8 cellular contexts compared by ENCODE assay signal in the genomic region with DNA sequence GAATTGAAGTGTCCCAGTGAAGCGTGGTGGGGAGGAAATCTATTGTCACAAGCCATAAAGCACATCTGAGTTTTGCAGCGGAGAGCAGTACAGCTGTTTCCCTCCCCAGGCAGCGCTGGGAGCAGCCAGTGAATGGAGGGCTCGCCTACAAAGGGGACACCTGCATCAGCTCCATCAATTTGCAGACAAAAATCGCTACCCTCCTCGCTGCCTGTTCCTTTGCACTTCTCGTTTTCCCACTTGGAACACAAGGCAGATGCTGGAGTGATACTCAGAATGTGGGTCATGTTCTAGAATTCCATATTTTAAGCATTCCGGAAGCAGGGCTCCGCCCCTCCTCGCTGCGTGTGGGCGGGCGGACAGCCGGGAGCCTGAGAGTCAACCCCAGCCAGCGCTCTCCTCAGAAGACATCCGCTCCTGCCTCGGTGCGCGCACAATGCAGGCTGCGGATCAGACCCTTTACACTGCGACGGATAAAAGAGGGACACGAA.
DNase-seq lines count a peak whose midpoint lies in the region; FAIRE-seq and TF ChIP-seq lines count a peak whose summit lies in the region.

No MANE protein-coding gene starts in this region.

- H3K4me1 Mint-ChIP-seq in neural progenitor cell, result peaks cover 19% of the 10 kb centered on the region

- H3K27me3 Mint-ChIP-seq in neural progenitor cell (ENCODE audit: insufficient read depth, low read depth), result peaks cover 2% of the 10 kb centered on the region

- no peak overlapping the region for H4K5ac ChIP-seq in H1 (ENCODE audit: insufficient read length, low read depth, low read length)

- TF ChIP-seq CTCF in RWPE1 (conservative IDR thresholded peaks at IDR 0.05; ENCODE audit: low read depth) (no peak), H1 (IDR thresholded peaks at IDR 0.05; ENCODE audit: control extremely low read depth in 1 of 3, insufficient read depth in 1 of 3, low read depth in 1 of 3, low read length in 3 of 3) (no peak), neural progenitor cell (IDR thresholded peaks at IDR 0.05) (no peak)

- H2BK15ac ChIP-seq in H1 (ENCODE audit: low read length), result no peak overlapping the region

- no peak overlapping the region for H3K27ac Mint-ChIP-seq in neural progenitor cell

- no peaks in the 10 kb centered on the region for H3K9me3 Mint-ChIP-seq in neural progenitor cell

- H3K27ac ChIP-seq in RWPE1 (no peak overlapping the region), H1 (ENCODE audit: low read depth, low read length) (no peak overlapping the region), neural progenitor cell (peak overlapping the region; percentile 25)

- DNase-seq in GM12892 (ENCODE audit: insufficient read length) (peak; percentile 31), HCEC 1CT (peak; percentile 28), RWPE1 (ENCODE audit: low spot score) (peak; percentile 51), H1 (ENCODE audit: low read depth in 1 of 2, low spot score in 2 of 2) (peak in 1 of 2 experiments; percentile 71), neural progenitor cell (ENCODE audit: low spot score) (peak; percentile 78), NK-92 (lab: John Stamatoyannopoulos, UW; ENCODE audit: unreplicated experiment) (no peak), SKM-1 treated with dmso at 0.1 percent for 144 hours (lab: John Stamatoyannopoulos, UW; ENCODE audit: unreplicated experiment) (no peak), SW480 (ENCODE audit: low spot score) (no peak)

- H2AFZ ChIP-seq in H1 (ENCODE audit: low read length) (peak overlapping the region; percentile 77; the same call in 1 of the 2 replicates), neural progenitor cell (replicated peaks) (peak overlapping the region; percentile 76)

- no peak for FAIRE-seq in GM12892 (lab: Jason Lieb, UNC)
- no peak for FAIRE-seq in H1 (lab: Jason Lieb, UNC)

- 0 out of 2 replicates have a peak overlapping the region, but pooled peaks have one; percentile 70 for H2AK5ac ChIP-seq in H1 (ENCODE audit: low read depth, low read length)

- no peaks in the 10 kb centered on the region for H3K27me3 ChIP-seq in H1 (replicated peaks in 1 of 4; ENCODE audit: control insufficient read depth in 3 of 4, extremely low read depth in 1 of 4, insufficient read depth in 3 of 4, low read length in 3 of 4)
- no peaks in the 10 kb centered on the region for H3K27me3 ChIP-seq in neural progenitor cell

- no peak overlapping the region for H2BK12ac ChIP-seq in H1 (ENCODE audit: low read depth, low read length)

- TF ChIP-seq POLR2A in GM12892 (IDR thresholded peaks at IDR 0.05; ENCODE audit: low read depth, low read length), result no peak
- peak in 1 of 2 experiments; percentile 59; a peak in 1 of 3 replicates for TF ChIP-seq POLR2A in H1 (IDR thresholded peaks at IDR 0.05; ENCODE audit: control extremely low read depth in 1 of 2, low read depth in 2 of 2, low read length in 2 of 2)

- 0 out of 2 replicates have a peak overlapping the region, but pooled peaks have one; percentile 36 for H2BK20ac ChIP-seq in H1 (ENCODE audit: low read length)

- H3K23me2 ChIP-seq in H1 (ENCODE audit: low read depth, low read length), result peaks cover 4% of the 10 kb centered on the region; the same call in 1 of the 2 replicates

- H3K36me3 ChIP-seq in H1 (ENCODE audit: control insufficient read depth in 2 of 4, insufficient read depth in 4 of 4, low read length in 3 of 4) (no peaks in the 10 kb centered on the region), neural progenitor cell (no peaks in the 10 kb centered on the region)

- WGBS in H1 (ENCODE audit: extremely low coverage in 1 of 2, insufficient coverage in 1 of 2, insufficient read length in 1 of 2, insufficient replicate concordance in 2 of 2, low coverage in 1 of 2, low lambda C conversion rate in 2 of 2, missing lambda C conversion rate in 1 of 2), 2 experiments, result 12% methylated on average over 23 of the region's 23 CpGs; no CpG with 5 or more reads in 1 of the 2 experiments

- H3K4me2 ChIP-seq in H1 (ENCODE audit: insufficient read depth in 1 of 2, low read depth in 2 of 2, low read length in 2 of 2) (peak overlapping the region; percentile 81 to 96), neural progenitor cell (peak overlapping the region; percentile 82)

- no peak overlapping the region for H4K8ac ChIP-seq in H1 (ENCODE audit: extremely low read depth, insufficient read depth, low read length)

- no peak overlapping the region for H4K91ac ChIP-seq in H1 (replicated peaks; ENCODE audit: insufficient read length, low read length)

- no peak for TF ChIP-seq EP300 in H1 (IDR thresholded peaks at IDR 0.05; ENCODE audit: borderline replicate concordance in 1 of 2, low read depth in 2 of 2, low read length in 2 of 2)

- no peak overlapping the region for H2BK5ac ChIP-seq in H1 (ENCODE audit: low read depth, low read length)

- H3K4me3 Mint-ChIP-seq in neural progenitor cell, result peak overlapping the region; percentile 79

- no peaks in the 10 kb centered on the region for H3K79me2 ChIP-seq in H1 (ENCODE audit: control insufficient read depth in 1 of 2, insufficient read depth in 2 of 2, low read length in 2 of 2)
- no peaks in the 10 kb centered on the region for H3K79me2 ChIP-seq in neural progenitor cell (ENCODE audit: low read depth)

- POLR2A ChIA-PET in RWPE1 (lab: Yijun Ruan, JAX; ENCODE audit: low non-redundant PET) (no interaction called here), H1 (lab: Charles Lee; ENCODE audit: partially characterized antibody) (interaction anchor here (0.8 to 1.8 kb wide), 4 partner anchors 17 to 466 kb away, joined by 3 to 7 read pairs (median 4); no protein-coding TSS in a partner anchor)

- H3K9me3 ChIP-seq in H1 (ENCODE audit: insufficient read depth in 2 of 2, low read depth in 1 of 2, low read length in 1 of 2) (no peaks in the 10 kb centered on the region), neural progenitor cell (ENCODE audit: low read depth) (no peaks in the 10 kb centered on the region)

- peak overlapping the region; percentile 29 to 48 (median 42); a peak in 7 of 8 replicates for H3K4me3 ChIP-seq in H1 (ENCODE audit: extremely low read depth in 1 of 4, insufficient read depth in 2 of 4, low read depth in 3 of 4, low read length in 4 of 4)
- H3K4me3 ChIP-seq in neural progenitor cell, result peak overlapping the region; percentile 48

- H3K4ac ChIP-seq in H1 (replicated peaks; ENCODE audit: insufficient read length, low read depth, low read length), result no peak overlapping the region

- H3K4me1 ChIP-seq in H1 (replicated peaks in 1 of 4; ENCODE audit: control insufficient read depth in 3 of 4, insufficient read depth in 4 of 4, low read length in 3 of 4) (peaks cover 1 to 7% (median 5%) of the 10 kb centered on the region in 4 experiments; a peak in 5 of 7 replicates), neural progenitor cell (peaks cover 21% of the 10 kb centered on the region)

- H3K79me1 ChIP-seq in H1 (ENCODE audit: low read depth, low read length), result no peaks in the 10 kb centered on the region

- H3K36me3 Mint-ChIP-seq in neural progenitor cell, result peaks cover 12% of the 10 kb centered on the region

- H3K23ac ChIP-seq in H1 (ENCODE audit: insufficient read length), result no peak overlapping the region

- H3K9ac ChIP-seq in H1 (replicated peaks in 1 of 4; ENCODE audit: extremely low read depth in 1 of 4, low read depth in 3 of 4, low read length in 3 of 4), result no peak overlapping the region
- no peak overlapping the region for H3K9ac ChIP-seq in neural progenitor cell

- peak overlapping the region; percentile 78; the same call in 1 of the 2 replicates for H3K18ac ChIP-seq in H1 (ENCODE audit: extremely low read depth, low read length)

- no peak overlapping the region for H2BK120ac ChIP-seq in H1 (replicated peaks; ENCODE audit: low read depth, low read length)

- no peak overlapping the region for H3K56ac ChIP-seq in H1 (replicated peaks; ENCODE audit: insufficient read length, low read depth, low read length)

- TF ChIP-seq RAD21 in H1 (IDR thresholded peaks at IDR 0.05 in 1 of 2, conservative IDR thresholded peaks at IDR 0.05 in 1 of 2; ENCODE audit: low read depth in 2 of 2, low read length in 2 of 2), result peak in 1 of 2 experiments; percentile 13; a peak in 1 of 4 replicates

- CTCF ChIA-PET in RWPE1 (lab: Yijun Ruan, JAX), result interaction anchor here (1.0 kb wide), 1 partner anchor 16 kb away, joined by 6 read pairs; no protein-coding TSS in a partner anchor
- CTCF ChIA-PET in H1 (lab: Charles Lee; ENCODE audit: partially characterized antibody), result interaction anchor here (1.0 to 1.8 kb wide), 3 partner anchors 12 to 14 kb away, joined by 3 to 5 read pairs (median 4); no protein-coding TSS in a partner anchor

- H3F3A ChIP-seq in neural progenitor cell (ENCODE audit: low read depth), result peaks cover 16% of the 10 kb centered on the region

- peaks cover 0 to 2% of the 10 kb centered on the region in 2 experiments for H4K20me1 ChIP-seq in H1 (replicated peaks in 1 of 2; ENCODE audit: control insufficient read depth in 1 of 2, insufficient read depth in 2 of 2, low read length in 2 of 2)
- no peaks in the 10 kb centered on the region for H4K20me1 ChIP-seq in neural progenitor cell (ENCODE audit: low read depth)

- no peak overlapping the region for H3K14ac ChIP-seq in H1 (ENCODE audit: insufficient read length)

TF ChIP-seq in H1, 55 proteins besides CTCF, POLR2A, EP300 and RAD21:
- TF ChIP-seq POLR2AphosphoS5 (IDR thresholded peaks at IDR 0.05; ENCODE audit: low read depth, low read length), result 0 out of 2 replicates have a peak, but pooled peaks have one; percentile 39
- peak; percentile 39 for TF ChIP-seq ASH2L (IDR thresholded peaks at IDR 0.05; ENCODE audit: low read length)
- TF ChIP-seq TAF1 (IDR thresholded peaks at IDR 0.05; ENCODE audit: low read depth, low read length), result peak; percentile 67; the same call in 1 of the 2 replicates
- no peak for TF ChIP-seq ZNF274 (IDR thresholded peaks at IDR 0.05; ENCODE audit: borderline replicate concordance, extremely low read depth, low read length)
- no peak for TF ChIP-seq RXRA (IDR thresholded peaks at IDR 0.05; ENCODE audit: insufficient read depth, low read depth, low read length)
- TF ChIP-seq SP1 (IDR thresholded peaks at IDR 0.05; ENCODE audit: low read depth, low read length), result 0 out of 2 replicates have a peak, but pooled peaks have one; percentile 29

Comparison
In these comparisons a context has a peak if more than half of its experiments do, and no peak if none do; other contexts are left out.
1. DNase-seq: peak in GM12892 (single experiment), HCEC 1CT (single experiment), RWPE1 (single experiment) and neural progenitor cell (single experiment); none in NK-92 (single experiment), SKM-1 treated with dmso at 0.1 percent for 144 hours (single experiment) and SW480 (single experiment).